In genomic region chr1:223035724-223036478, GRCh38 we compare ENCODE assay signal across 22 cellular contexts.
A peak's percentile ranks its signal among the peaks of the same experiment; 100 is the strongest.
DNase-seq lines count a peak whose midpoint lies in the region; ATAC-seq, FAIRE-seq and TF ChIP-seq lines count a peak whose summit lies in the region.
"Had no signal": no experiment of that assay in that cellular context is flagged by ENCODE, and none has a peak within 500 bp of the region (broad histone marks: within the 10 kb centered on the region; RNA-seq: fewer than 3 reads in every experiment).

No MANE protein-coding gene starts in this region.

- H3K4me2 ChIP-seq in A549 (no peak overlapping the region), PC-9 (peak overlapping the region; percentile 15; the same call in 1 of the 2 replicates), MM.1S (ENCODE audit: low read depth, low read length) (no peak overlapping the region)

- H3K9ac ChIP-seq in MM.1S (ENCODE audit: low read length) = no peak overlapping the region
- H3K9ac ChIP-seq: BLaER1 treated with 17β-estradiol and CSF1 and Interleukin-3, amounts not matched to agents 10 nM and 100 nM had no signal

- no peak for TF ChIP-seq POLR2A in A549 (IDR thresholded peaks at IDR 0.05; ENCODE audit: low read length)

- H3K9me2 ChIP-seq in PC-9 (ENCODE audit: insufficient read depth) (no peaks in the 10 kb centered on the region), MM.1S (replicated peaks; ENCODE audit: insufficient read depth, low read length) (no peaks in the 10 kb centered on the region)

- H4K20me1 ChIP-seq in PC-9 (ENCODE audit: insufficient read depth) (no peaks in the 10 kb centered on the region), MM.1S (ENCODE audit: insufficient read depth, low read length) (no peaks in the 10 kb centered on the region)
- H4K20me1 ChIP-seq: BLaER1 treated with 17β-estradiol and CSF1 and Interleukin-3, amounts not matched to agents 10 nM and 100 nM had no signal

- no peaks in the 10 kb centered on the region for H3K9me3 ChIP-seq in A549
- no peaks in the 10 kb centered on the region for H3K9me3 ChIP-seq in PC-9 (ENCODE audit: insufficient read depth, low read depth)
- H3K9me3 ChIP-seq in MM.1S (replicated peaks; ENCODE audit: insufficient read depth, low read length) = no peaks in the 10 kb centered on the region
- H3K9me3 ChIP-seq: BLaER1 treated with 17β-estradiol and CSF1 and Interleukin-3, amounts not matched to agents 10 nM and 100 nM; gastrocnemius medialis; lower lobe of right lung; mucosa of descending colon had no signal

- H3K27me3 ChIP-seq in PC-9 (ENCODE audit: insufficient read depth, low read depth) = 0 out of 2 replicates have a peak, but pooled peaks cover under 1% of the 10 kb centered on the region
- no peaks in the 10 kb centered on the region for H3K27me3 ChIP-seq in MM.1S (replicated peaks; ENCODE audit: insufficient read depth, low read length)
- H3K27me3 ChIP-seq: BLaER1 treated with 17β-estradiol and CSF1 and Interleukin-3, amounts not matched to agents 10 nM and 100 nM; gastrocnemius medialis had no signal

- WGBS in A549 (ENCODE audit: missing lambda C conversion rate) = 45% methylated on average over 11 of the region's 11 CpGs

- POLR2A ChIA-PET in A549 (lab: Yijun Ruan, JAX) = no interaction called here
- POLR2A ChIA-PET in PC-9 (lab: Charles Lee; ENCODE audit: unreplicated experiment) = interaction anchor here (0.6 kb wide), 1 partner anchor 514 kb away, joined by 4 read pairs; no protein-coding TSS in a partner anchor

- H3K36me3 ChIP-seq in PC-9 (ENCODE audit: low read depth) (no peaks in the 10 kb centered on the region), MM.1S (replicated peaks; ENCODE audit: insufficient read depth, low read length) (no peaks in the 10 kb centered on the region)
- H3K36me3 ChIP-seq: BLaER1 treated with 17β-estradiol and CSF1 and Interleukin-3, amounts not matched to agents 10 nM and 100 nM; gastrocnemius medialis; lower lobe of right lung; WERI-Rb-1 had no signal

- BruUV-seq in PC-9 (replicated peaks; lab: Mats Ljungman, UMichigan) = no TSS peak

- DNase-seq in A549 (ENCODE audit: low read depth in 1 of 2, low spot score in 1 of 2) = no peak
- peak; percentile 36 for DNase-seq in Daoy (ENCODE audit: low read depth)
- no peak for DNase-seq in PC-9
- DNase-seq in MM.1S = no peak
- no peak for DNase-seq in putamen (ENCODE audit: low spot score)
- no peak for DNase-seq in NCI-H187 treated with DMSO at 0.1 percent for 48 hours (lab: John Stamatoyannopoulos, UW)
- DNase-seq: activated CD4-positive, alpha-beta T cell treated with anti-CD3 and anti-CD28 coated beads for 48 hours; gastrocnemius medialis; kidney glomerular epithelial cell; lower lobe of right lung; mucosa of descending colon; NCI-H1417 treated with DMSO at 0.1 percent for 48 hours; NCI-H2107; SIG-M5; substantia nigra; SW 1271; WERI-Rb-1 had no signal

- TF ChIP-seq CTCF in A549 (IDR thresholded peaks at IDR 0.05) = no peak
- TF ChIP-seq CTCF in PC-9 (conservative IDR thresholded peaks at IDR 0.05) = no peak
- TF ChIP-seq CTCF in MM.1S (IDR thresholded peaks at IDR 0.05; ENCODE audit: low read length) = no peak

- no peak overlapping the region for H3K27ac ChIP-seq in A549
- no peak overlapping the region for H3K27ac ChIP-seq in PC-9
- no peak overlapping the region for H3K27ac ChIP-seq in MM.1S (ENCODE audit: low read length)
- H3K27ac ChIP-seq: BLaER1 treated with 17β-estradiol and CSF1 and Interleukin-3, amounts not matched to agents 10 nM and 100 nM; gastrocnemius medialis; lower lobe of right lung; WERI-Rb-1 had no signal

- CTCF ChIA-PET in A549 (lab: Yijun Ruan, JAX) (interaction anchor here (1.0 to 1.5 kb wide), 3 partner anchors 13 to 94 kb away, joined by 3 read pairs; no protein-coding TSS in a partner anchor), PC-9 (lab: Charles Lee) (no interaction called here)

- no peak for TF ChIP-seq RAD21 in A549 (conservative IDR thresholded peaks at IDR 0.05 in 1 of 2, IDR thresholded peaks at IDR 0.05 in 1 of 2)

- no peak overlapping the region for H2AFZ ChIP-seq in PC-9
- no peak overlapping the region for H2AFZ ChIP-seq in MM.1S (ENCODE audit: low read length)

- no peaks in the 10 kb centered on the region for H3F3A ChIP-seq in PC-9 (ENCODE audit: insufficient read depth, low read depth)
- no peaks in the 10 kb centered on the region for H3F3A ChIP-seq in MM.1S (ENCODE audit: insufficient read depth, low read length)

- intact Hi-C loops in PC-9 (cut with micrococcal nuclease; ENCODE audit: unreplicated experiment) = no loop called here

- TF ChIP-seq EP300 in A549 (IDR thresholded peaks at IDR 0.05) = no peak

- FAIRE-seq in A549 (lab: Jason Lieb, UNC) = no peak
- FAIRE-seq: G401.6, RCC 7860 had no signal

- ATAC-seq in A549 = 0 out of 6 replicates have a peak, but pooled peaks of 1 of the 2 experiments have one; percentile 40
- ATAC-seq in esophagus mucosa = peak; percentile 60
- ATAC-seq: gastrocnemius medialis; lower lobe of right lung; mucosa of descending colon; stimulated activated memory B cell treated with anti-CD40 and anti-IgM and Interleukin-4, amounts not matched to agents 10 μg/mL and 1 μg/mL and 100 μg/mL, for 72 hours had no signal

- H3K4me1 ChIP-seq in A549 (no peaks in the 10 kb centered on the region), PC-9 (replicated peaks; ENCODE audit: insufficient read depth) (peaks cover 8% of the 10 kb centered on the region), MM.1S (ENCODE audit: low read length) (no peaks in the 10 kb centered on the region)
- H3K4me1 ChIP-seq: gastrocnemius medialis, lower lobe of right lung had no signal

- no peak overlapping the region for H3K4me3 ChIP-seq in A549
- no peak overlapping the region for H3K4me3 ChIP-seq in PC-9
- no peak overlapping the region for H3K4me3 ChIP-seq in MM.1S (ENCODE audit: low read length)
- H3K4me3 ChIP-seq: BLaER1 treated with 17β-estradiol and CSF1 and Interleukin-3, amounts not matched to agents 10 nM and 100 nM; gastrocnemius medialis; lower lobe of right lung; mucosa of descending colon had no signal

- H3K79me2 ChIP-seq in PC-9 (ENCODE audit: low read depth) = no peaks in the 10 kb centered on the region
- no peaks in the 10 kb centered on the region for H3K79me2 ChIP-seq in MM.1S (ENCODE audit: low read length)

TF ChIP-seq in A549, 52 proteins besides CTCF, POLR2A, EP300 and RAD21:
- no peak for TF ChIP-seq ZC3H11A (IDR thresholded peaks at IDR 0.05)
- TF ChIP-seq HOXB5 (CRISPR knock-in tag; IDR thresholded peaks at IDR 0.05) = no peak
- no peak for TF ChIP-seq JUN (IDR thresholded peaks at IDR 0.05)
- 0 out of 2 replicates have a peak, but pooled peaks have one; percentile 21 for TF ChIP-seq NFE2L2 (conservative IDR thresholded peaks at IDR 0.05; ENCODE audit: low read length)
- no peak for TF ChIP-seq ZNF302 (CRISPR knock-in tag; IDR thresholded peaks at IDR 0.05)
- peak; percentile 17 for TF ChIP-seq MAFK (IDR thresholded peaks at IDR 0.05; ENCODE audit: partially characterized antibody)
- TF ChIP-seq RNF2 (IDR thresholded peaks at IDR 0.05; ENCODE audit: borderline replicate concordance, low read depth) = no peak
